In genomic region chr20:5268449-5268848, GRCh38 we compare ENCODE assay signal across 21 cellular contexts. TPM values are rescaled to one million over a fixed set of nuclear protein-coding genes. Genes with fewer than 3 reads are reported as not detected.
DNase-seq lines count a peak whose midpoint lies in the region; ATAC-seq, FAIRE-seq and TF ChIP-seq lines count a peak whose summit lies in the region.
"Had no signal": no experiment of that assay in that cellular context is flagged by ENCODE, and none has a peak within 500 bp of the region (broad histone marks: within the 10 kb centered on the region; RNA-seq: fewer than 3 reads in every experiment).

No MANE protein-coding gene starts in this region.

- peak overlapping the region; percentile 26 to 67 for H3K4me3 Mint-ChIP-seq in effector memory CD8-positive, alpha-beta T cell
- H3K4me3 Mint-ChIP-seq in mesothelial cell of epicardium, result no peak overlapping the region
- H3K4me3 Mint-ChIP-seq in endothelial cell (ENCODE audit: unreplicated experiment), result no peak overlapping the region

- no peak for TF ChIP-seq EP300 in A549 (IDR thresholded peaks at IDR 0.05)

- under 1% methylated on average over 3 of the region's 3 CpGs for WGBS in A549 (ENCODE audit: missing lambda C conversion rate)

- H3K9me3 Mint-ChIP-seq in effector memory CD8-positive, alpha-beta T cell, result no peaks in the 10 kb centered on the region
- H3K9me3 Mint-ChIP-seq in mesothelial cell of epicardium (no peaks in the 10 kb centered on the region), endothelial cell (ENCODE audit: unreplicated experiment) (no peaks in the 10 kb centered on the region)

- POLR2A ChIA-PET in A549 (lab: Yijun Ruan, JAX), result no interaction called here

- ATAC-seq in A549, result no peak
- no peak for ATAC-seq in effector memory CD8-positive, alpha-beta T cell (replicated peaks)
- no peak for ATAC-seq in HG02642 (IDR thresholded peaks at IDR 0.05; ENCODE audit: poor library complexity, unreplicated experiment)

- TF ChIP-seq CTCF in A549 (IDR thresholded peaks at IDR 0.05), result no peak
- TF ChIP-seq CTCF in mesothelial cell of epicardium (IDR thresholded peaks at IDR 0.05; ENCODE audit: unreplicated experiment), result no peak
- no peak for TF ChIP-seq CTCF in endothelial cell (IDR thresholded peaks at IDR 0.05; ENCODE audit: unreplicated experiment)

- no peak overlapping the region for H3K27ac ChIP-seq in A549
- H3K27ac ChIP-seq: C4-2B, SJCRH30 had no signal

- no peak for TF ChIP-seq RAD21 in A549 (conservative IDR thresholded peaks at IDR 0.05 in 1 of 2, IDR thresholded peaks at IDR 0.05 in 1 of 2)

- CTCF ChIA-PET in A549 (lab: Yijun Ruan, JAX), result no interaction called here

- H3K4me1 ChIP-seq in A549, result no peaks in the 10 kb centered on the region
- H3K4me1 ChIP-seq: SJCRH30 had no signal

- H3K4me2 ChIP-seq in A549, result no peak overlapping the region

- H3K9me3 ChIP-seq in A549, result no peaks in the 10 kb centered on the region
- H3K9me3 ChIP-seq: SJCRH30 had no signal

- DNase-seq in A549 (ENCODE audit: low read depth in 1 of 2, low spot score in 1 of 2) (no peak), HPDE6-E6E7 (ENCODE audit: extremely low spot score) (peak; percentile 83), mesothelial cell of epicardium (ENCODE audit: low spot score in 2 of 2, unreplicated experiment in 2 of 2) (no peak), NCI-H226 (no peak), endothelial cell (ENCODE audit: low spot score) (no peak), GM19239 (ENCODE audit: insufficient read length, low spot score) (no peak)
- no peak for DNase-seq in effector memory CD8-positive, alpha-beta T cell
- DNase-seq: EL; HCEC 1CT; MV-4-11; NCI-H1417 treated with DMSO at 0.1 percent for 48 hours; NCI-H2029; NCI-H2171; NCI-H446 treated with DMSO at 0.1 percent for 48 hours; NK-92 treated with Interleukin-12 subunit alpha and Interleukin-12 subunit beta, amount 100 ng/mL, for 24 hours; RPMI8226 had no signal

- peaks cover 20 to 44% of the 10 kb centered on the region in 2 donors for H3K4me1 Mint-ChIP-seq in effector memory CD8-positive, alpha-beta T cell (ENCODE audit: low read depth in 2 of 2)
- H3K4me1 Mint-ChIP-seq in mesothelial cell of epicardium (no peaks in the 10 kb centered on the region), endothelial cell (ENCODE audit: unreplicated experiment) (no peaks in the 10 kb centered on the region)

- no peaks in the 10 kb centered on the region for H3K36me3 Mint-ChIP-seq in effector memory CD8-positive, alpha-beta T cell (ENCODE audit: insufficient read depth)
- H3K36me3 Mint-ChIP-seq in mesothelial cell of epicardium, result no peaks in the 10 kb centered on the region
- H3K36me3 Mint-ChIP-seq in endothelial cell (ENCODE audit: low read depth, unreplicated experiment), result no peaks in the 10 kb centered on the region

- TF ChIP-seq POLR2A in A549 (IDR thresholded peaks at IDR 0.05; ENCODE audit: low read length), result no peak

- peak overlapping the region; percentile 79 to 86 for H3K27ac Mint-ChIP-seq in effector memory CD8-positive, alpha-beta T cell
- H3K27ac Mint-ChIP-seq in mesothelial cell of epicardium (peak overlapping the region; percentile 66), endothelial cell (ENCODE audit: unreplicated experiment) (no peak overlapping the region)

- H3K4me3 ChIP-seq in A549, result no peak overlapping the region
- H3K4me3 ChIP-seq: SJCRH30 had no signal

- FAIRE-seq in A549 (lab: Jason Lieb, UNC) (peak; percentile 36), GM19239 (lab: Jason Lieb, UNC) (no peak)

- H3K27me3 Mint-ChIP-seq in effector memory CD8-positive, alpha-beta T cell, result peaks cover 0 to 35% of the 10 kb centered on the region in 2 donors
- peaks cover 73% of the 10 kb centered on the region for H3K27me3 Mint-ChIP-seq in mesothelial cell of epicardium (ENCODE audit: low read depth)
- H3K27me3 Mint-ChIP-seq in endothelial cell (ENCODE audit: unreplicated experiment), result no peaks in the 10 kb centered on the region

TF ChIP-seq in A549, 52 proteins besides CTCF, POLR2A, EP300 and RAD21:
- no peak for TF ChIP-seq POLR2AphosphoS2 (conservative IDR thresholded peaks at IDR 0.05; ENCODE audit: low read length)
- TF ChIP-seq CHD2 (IDR thresholded peaks at IDR 0.05; ENCODE audit: low read length, partially characterized antibody), result no peak
- TF ChIP-seq GATA3 (IDR thresholded peaks at IDR 0.05; ENCODE audit: borderline replicate concordance), result no peak
- TF ChIP-seq RCOR1 (IDR thresholded peaks at IDR 0.05; ENCODE audit: low read depth, low read length), result no peak
- TF ChIP-seq, protein P1, sequence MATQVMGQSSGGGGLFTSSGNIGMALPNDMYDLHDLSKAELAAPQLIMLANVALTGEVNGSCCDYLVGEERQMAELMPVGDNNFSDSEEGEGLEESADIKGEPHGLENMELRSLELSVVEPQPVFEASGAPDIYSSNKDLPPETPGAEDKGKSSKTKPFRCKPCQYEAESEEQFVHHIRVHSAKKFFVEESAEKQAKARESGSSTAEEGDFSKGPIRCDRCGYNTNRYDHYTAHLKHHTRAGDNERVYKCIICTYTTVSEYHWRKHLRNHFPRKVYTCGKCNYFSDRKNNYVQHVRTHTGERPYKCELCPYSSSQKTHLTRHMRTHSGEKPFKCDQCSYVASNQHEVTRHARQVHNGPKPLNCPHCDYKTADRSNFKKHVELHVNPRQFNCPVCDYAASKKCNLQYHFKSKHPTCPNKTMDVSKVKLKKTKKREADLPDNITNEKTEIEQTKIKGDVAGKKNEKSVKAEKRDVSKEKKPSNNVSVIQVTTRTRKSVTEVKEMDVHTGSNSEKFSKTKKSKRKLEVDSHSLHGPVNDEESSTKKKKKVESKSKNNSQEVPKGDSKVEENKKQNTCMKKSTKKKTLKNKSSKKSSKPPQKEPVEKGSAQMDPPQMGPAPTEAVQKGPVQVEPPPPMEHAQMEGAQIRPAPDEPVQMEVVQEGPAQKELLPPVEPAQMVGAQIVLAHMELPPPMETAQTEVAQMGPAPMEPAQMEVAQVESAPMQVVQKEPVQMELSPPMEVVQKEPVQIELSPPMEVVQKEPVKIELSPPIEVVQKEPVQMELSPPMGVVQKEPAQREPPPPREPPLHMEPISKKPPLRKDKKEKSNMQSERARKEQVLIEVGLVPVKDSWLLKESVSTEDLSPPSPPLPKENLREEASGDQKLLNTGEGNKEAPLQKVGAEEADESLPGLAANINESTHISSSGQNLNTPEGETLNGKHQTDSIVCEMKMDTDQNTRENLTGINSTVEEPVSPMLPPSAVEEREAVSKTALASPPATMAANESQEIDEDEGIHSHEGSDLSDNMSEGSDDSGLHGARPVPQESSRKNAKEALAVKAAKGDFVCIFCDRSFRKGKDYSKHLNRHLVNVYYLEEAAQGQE (IDR thresholded peaks at IDR 0.05), result no peak
- no peak for TF ChIP-seq FOSB (CRISPR knock-in tag; IDR thresholded peaks at IDR 0.05)
- TF ChIP-seq USF2 (IDR thresholded peaks at IDR 0.05), result no peak
- no peak for TF ChIP-seq NFE2L2 (conservative IDR thresholded peaks at IDR 0.05; ENCODE audit: low read length)
- no peak for TF ChIP-seq RNF2 (IDR thresholded peaks at IDR 0.05; ENCODE audit: borderline replicate concordance, low read depth)
- no peak for TF ChIP-seq ZSCAN20 (CRISPR knock-in tag; IDR thresholded peaks at IDR 0.05)
- TF ChIP-seq, protein P2, sequence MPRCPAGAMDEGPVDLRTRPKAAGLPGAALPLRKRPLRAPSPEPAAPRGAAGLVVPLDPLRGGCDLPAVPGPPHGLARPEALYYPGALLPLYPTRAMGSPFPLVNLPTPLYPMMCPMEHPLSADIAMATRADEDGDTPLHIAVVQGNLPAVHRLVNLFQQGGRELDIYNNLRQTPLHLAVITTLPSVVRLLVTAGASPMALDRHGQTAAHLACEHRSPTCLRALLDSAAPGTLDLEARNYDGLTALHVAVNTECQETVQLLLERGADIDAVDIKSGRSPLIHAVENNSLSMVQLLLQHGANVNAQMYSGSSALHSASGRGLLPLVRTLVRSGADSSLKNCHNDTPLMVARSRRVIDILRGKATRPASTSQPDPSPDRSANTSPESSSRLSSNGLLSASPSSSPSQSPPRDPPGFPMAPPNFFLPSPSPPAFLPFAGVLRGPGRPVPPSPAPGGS (IDR thresholded peaks at IDR 0.05), result no peak
- no peak for TF ChIP-seq ESRRA (IDR thresholded peaks at IDR 0.05; ENCODE audit: borderline replicate concordance, low read length)
- no peak for TF ChIP-seq NPAS2 (CRISPR knock-in tag; IDR thresholded peaks at IDR 0.05; ENCODE audit: borderline replicate concordance)
- TF ChIP-seq, protein P3, sequence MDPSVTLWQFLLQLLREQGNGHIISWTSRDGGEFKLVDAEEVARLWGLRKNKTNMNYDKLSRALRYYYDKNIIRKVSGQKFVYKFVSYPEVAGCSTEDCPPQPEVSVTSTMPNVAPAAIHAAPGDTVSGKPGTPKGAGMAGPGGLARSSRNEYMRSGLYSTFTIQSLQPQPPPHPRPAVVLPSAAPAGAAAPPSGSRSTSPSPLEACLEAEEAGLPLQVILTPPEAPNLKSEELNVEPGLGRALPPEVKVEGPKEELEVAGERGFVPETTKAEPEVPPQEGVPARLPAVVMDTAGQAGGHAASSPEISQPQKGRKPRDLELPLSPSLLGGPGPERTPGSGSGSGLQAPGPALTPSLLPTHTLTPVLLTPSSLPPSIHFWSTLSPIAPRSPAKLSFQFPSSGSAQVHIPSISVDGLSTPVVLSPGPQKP (IDR thresholded peaks at IDR 0.05; ENCODE audit: low read depth, low read length), result no peak
- no peak for TF ChIP-seq ZNF302 (CRISPR knock-in tag; IDR thresholded peaks at IDR 0.05)
- TF ChIP-seq RARB (CRISPR knock-in tag; IDR thresholded peaks at IDR 0.05), result no peak
- TF ChIP-seq, protein P4, sequence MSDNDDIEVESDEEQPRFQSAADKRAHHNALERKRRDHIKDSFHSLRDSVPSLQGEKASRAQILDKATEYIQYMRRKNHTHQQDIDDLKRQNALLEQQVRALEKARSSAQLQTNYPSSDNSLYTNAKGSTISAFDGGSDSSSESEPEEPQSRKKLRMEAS (IDR thresholded peaks at IDR 0.05), result no peak

RNA-seq across cellular contexts. Expression of gene PROKR2, which starts 48.3 kb away (rescaled TPM):
- polyA plus RNA-seq in A549 (2011; rRNA removed) (not detected in 2 replicates), A549 (2017; fragmentation: RNase III; extraction: RNeasy Plus Mini Kit Qiagen cat#74134 plus additional on column Dnase treatment) (not detected in 3 replicates)
- polyA plus RNA-seq in A549 (2012; cell fraction: cytosol; rRNA removed), result not detected in 2 replicates
- polyA plus RNA-seq in A549 (2012; cell fraction: nucleus; rRNA removed), result 0.04 TPM in 1 of 2 replicates, not detected in the other
- polyA minus RNA-seq in A549 (2011; rRNA and poly(A)+ RNA removed), result not detected in 2 replicates
- total RNA-seq in mesothelial cell of epicardium (2.1 to 2.4 TPM (median 2.3 TPM) in 3 replicates), endothelial cell (ENCODE audit: unreplicated experiment) (not detected)
- total RNA-seq: A172, OCI-LY7, SJCRH30 had no signal

Comparison
In these comparisons a context has a peak if more than half of its experiments do, and no peak if none do; other contexts are left out.
1. H3K4me3 Mint-ChIP-seq: peak in effector memory CD8-positive, alpha-beta T cell (2 of 2); none in mesothelial cell of epicardium (single experiment) and endothelial cell (single experiment).